8 cellular contexts compared by ENCODE assay signal in genomic region chr17:50169121-50169764, GRCh38. TPM values are rescaled to one million over a fixed set of nuclear protein-coding genes. Genes with fewer than 3 reads are reported as not detected.
A peak's percentile ranks its signal among the peaks of the same experiment; 100 is the strongest.
DNase-seq lines count a peak whose midpoint lies in the region; ATAC-seq and TF ChIP-seq lines count a peak whose summit lies in the region.

No MANE protein-coding gene starts in this region.

- no peaks in the 10 kb centered on the region for H3K79me2 ChIP-seq in PC-9 (ENCODE audit: low read depth)

- peak; percentile 96 for TF ChIP-seq CTCF in PC-9 (conservative IDR thresholded peaks at IDR 0.05)
- TF ChIP-seq CTCF in foreskin keratinocyte (conservative IDR thresholded peaks at IDR 0.05) = peak; percentile 98
- peak; percentile 33 for TF ChIP-seq CTCF in psoas muscle (IDR thresholded peaks at IDR 0.05)

- H4K20me1 ChIP-seq in PC-9 (ENCODE audit: insufficient read depth) = no peaks in the 10 kb centered on the region

- H3K36me3 ChIP-seq in PC-9 (ENCODE audit: low read depth) (no peaks in the 10 kb centered on the region), psoas muscle (ENCODE audit: insufficient read depth in 1 of 2, low read depth in 1 of 2) (peaks cover 0 to 53% of the 10 kb centered on the region in 2 donors)

- H3K27me3 ChIP-seq in PC-9 (ENCODE audit: insufficient read depth, low read depth) = no peaks in the 10 kb centered on the region
- no peaks in the 10 kb centered on the region for H3K27me3 ChIP-seq in foreskin keratinocyte
- H3K27me3 ChIP-seq in psoas muscle (ENCODE audit: insufficient read depth in 3 of 3, low read length in 2 of 3) = no peaks in the 10 kb centered on the region

- H3K9me3 ChIP-seq in PC-9 (ENCODE audit: insufficient read depth, low read depth) (no peaks in the 10 kb centered on the region), psoas muscle (no peaks in the 10 kb centered on the region)

- H3K4me1 Mint-ChIP-seq in activated T-helper 17 cell treated with anti-CD3 and anti-CD28 coated beads, Interleukin-2, amount 50 U/mL, for 72 hours = peaks cover 16% of the 10 kb centered on the region

- peak; percentile 67 for ATAC-seq in activated T-helper 17 cell treated with anti-CD3 and anti-CD28 coated beads, Interleukin-2, amount 50 U/mL, for 72 hours (replicated peaks)
- ATAC-seq in foreskin keratinocyte (peak; percentile 23), psoas muscle (peak in 2 of 4 donors; percentile 10), HG02884 (IDR thresholded peaks at IDR 0.05; ENCODE audit: unreplicated experiment) (no peak)

- no peaks in the 10 kb centered on the region for H3K27me3 Mint-ChIP-seq in activated T-helper 17 cell treated with anti-CD3 and anti-CD28 coated beads, Interleukin-2, amount 50 U/mL, for 72 hours

- no TSS peak for BruUV-seq in PC-9 (replicated peaks; lab: Mats Ljungman, UMichigan)

- H3K4me3 ChIP-seq in PC-9 (no peak overlapping the region), psoas muscle (peak overlapping the region; percentile 71)

- no peaks in the 10 kb centered on the region for H3K36me3 Mint-ChIP-seq in activated T-helper 17 cell treated with anti-CD3 and anti-CD28 coated beads, Interleukin-2, amount 50 U/mL, for 72 hours (ENCODE audit: low read depth)

- CTCF ChIA-PET in PC-9 (lab: Charles Lee) = interaction anchor here (0.6 to 1.6 kb wide), 12 partner anchors 9 to 466 kb away, joined by 3 to 18 read pairs (median 5); partner anchors contain the start of genes ACSF2 and TMEM92

- H3K27ac ChIP-seq in PC-9 (peak overlapping the region; percentile 28; the same call in 1 of the 2 replicates), foreskin keratinocyte (no peak overlapping the region), psoas muscle (peak overlapping the region; percentile 80)

- intact Hi-C loops in PC-9 (cut with micrococcal nuclease; ENCODE audit: unreplicated experiment) = loop anchor here (1.0 kb wide), 2 partner anchors 29 to 128 kb away; no protein-coding TSS in a partner anchor
- intact Hi-C loops in psoas muscle (cut with DNase I) = loop anchor here (5.0 kb wide), 2 partner anchors 37 to 72 kb away; partner anchors contain the start of genes SAMD14 (in 2 of the 2) and PDK2 (in 1 of the 2)

- peaks cover 22% of the 10 kb centered on the region for H3K4me1 ChIP-seq in PC-9 (replicated peaks; ENCODE audit: insufficient read depth)
- no peaks in the 10 kb centered on the region for H3K4me1 ChIP-seq in foreskin keratinocyte
- peaks cover 64% of the 10 kb centered on the region for H3K4me1 ChIP-seq in psoas muscle

- POLR2A ChIA-PET in PC-9 (lab: Charles Lee; ENCODE audit: unreplicated experiment) = no interaction called here

- no peaks in the 10 kb centered on the region for H3K9me3 Mint-ChIP-seq in activated T-helper 17 cell treated with anti-CD3 and anti-CD28 coated beads, Interleukin-2, amount 50 U/mL, for 72 hours

- DNase-seq in COLO668 (lab: John Stamatoyannopoulos, UW; ENCODE audit: unreplicated experiment) (peak; percentile 4), HT-29 (ENCODE audit: low spot score) (peak; percentile 76), PC-9 (peak; percentile 54 to 69), foreskin keratinocyte (peak; percentile 37 to 64), psoas muscle (peak; percentile 41 to 71), cortex of kidney (lab: John Stamatoyannopoulos, UW) (no peak)

- H2AFZ ChIP-seq in PC-9 = no peak overlapping the region

- H3K9me2 ChIP-seq in PC-9 (ENCODE audit: insufficient read depth) = no peaks in the 10 kb centered on the region

- H3K4me3 Mint-ChIP-seq in activated T-helper 17 cell treated with anti-CD3 and anti-CD28 coated beads, Interleukin-2, amount 50 U/mL, for 72 hours = peak overlapping the region; percentile 69

- peak overlapping the region; percentile 73 for H3K27ac Mint-ChIP-seq in activated T-helper 17 cell treated with anti-CD3 and anti-CD28 coated beads, Interleukin-2, amount 50 U/mL, for 72 hours

- H3K4me2 ChIP-seq in PC-9 = 0 out of 2 replicates have a peak overlapping the region, but pooled peaks have one; percentile 9

- H3F3A ChIP-seq in PC-9 (ENCODE audit: insufficient read depth, low read depth) = peaks cover 15% of the 10 kb centered on the region; the same call in 1 of the 2 replicates

- WGBS in psoas muscle, 3 donors = 27 to 40% (median 29%) methylated on average over 14 of the region's 14 CpGs

RNA-seq across cellular contexts. Expression of gene SGCA, which starts 3.4 kb away (rescaled TPM):
- total RNA-seq in HT-29 (2014; rRNA removed; shearing (Covaris generic)) = not detected in 2 replicates
- total RNA-seq in PC-9 (2021) (not detected in 2 replicates), foreskin keratinocyte (not detected in 2 replicates), psoas muscle (100 to 1,000 TPM; 245 to 291 (median 266) TPM)
- total RNA-seq in activated T-helper 17 cell treated with anti-CD3 and anti-CD28 coated beads, Interleukin-2, amount 50 U/mL, for 72 hours = not detected
- polyA plus RNA-seq in foreskin keratinocyte (not detected in 2 replicates), psoas muscle (100 to 1,000 TPM; 120 to 254 (median 151) TPM)

RNA-seq across cellular contexts. Expression of gene PPP1R9B, which starts 18.8 kb away (rescaled TPM):
- total RNA-seq in HT-29 (2014; rRNA removed; shearing (Covaris generic)) = 38.7 and 54.6 TPM in 2 replicates
- total RNA-seq in PC-9 (2021) = 34.0 and 35.8 TPM in 2 replicates
- 10 to 100 TPM; 73.6 to 89.2 TPM for total RNA-seq in activated T-helper 17 cell treated with anti-CD3 and anti-CD28 coated beads, Interleukin-2, amount 50 U/mL, for 72 hours
- total RNA-seq in foreskin keratinocyte = 32.9 and 36.0 TPM in 2 replicates
- 21.2 and 21.5 TPM in 2 replicates for polyA plus RNA-seq in foreskin keratinocyte
- 10 to 100 TPM; 15.1 to 26.5 (median 18.4) TPM for total RNA-seq in psoas muscle
- 10 to 100 TPM in 2 of 3 donors, 1 to 10 TPM in 1; 7.0 to 11.3 (median 11.0) TPM for polyA plus RNA-seq in psoas muscle

RNA-seq across cellular contexts. Expression of gene COL1A1, which starts 32.2 kb away (rescaled TPM):
- 0.38 and 0.83 TPM in 2 replicates for total RNA-seq in HT-29 (2014; rRNA removed; shearing (Covaris generic))
- 20.7 and 29.5 TPM in 2 replicates for total RNA-seq in PC-9 (2021)
- 1 to 10 TPM in 1 of 2 donors, under 1 TPM in 1; 0.37 to 1.9 TPM for total RNA-seq in activated T-helper 17 cell treated with anti-CD3 and anti-CD28 coated beads, Interleukin-2, amount 50 U/mL, for 72 hours
- 3.5 and 4.7 TPM in 2 replicates for total RNA-seq in foreskin keratinocyte
- 2.2 and 2.7 TPM in 2 replicates for polyA plus RNA-seq in foreskin keratinocyte
- total RNA-seq in psoas muscle = 10 to 100 TPM; 10.2 to 46.6 (median 18.7) TPM
- 1 to 10 TPM; 2.3 to 5.4 (median 3.3) TPM for polyA plus RNA-seq in psoas muscle

RNA-seq across cellular contexts. Expression of gene SAMD14, which starts 39.3 kb away (rescaled TPM):
- 1.9 and 3.4 TPM in 2 replicates for total RNA-seq in HT-29 (2014; rRNA removed; shearing (Covaris generic))
- total RNA-seq in PC-9 (2021) (0.17 and 0.73 TPM in 2 replicates), foreskin keratinocyte (0.99 and 2.4 TPM in 2 replicates), psoas muscle (1 to 10 TPM in 3 of 4 donors, under 1 TPM in 1; 0.55 to 2.7 (median 1.3) TPM)
- 1 to 10 TPM in 1 of 2 donors, under 1 TPM in 1; 0.84 to 6.9 TPM for total RNA-seq in activated T-helper 17 cell treated with anti-CD3 and anti-CD28 coated beads, Interleukin-2, amount 50 U/mL, for 72 hours
- polyA plus RNA-seq in foreskin keratinocyte (1.4 and 2.4 TPM in 2 replicates), psoas muscle (1 to 10 TPM in 1 of 3 donors, under 1 TPM in 2; 0.64 to 1.3 (median 0.98) TPM)

Comparison
In these comparisons a context has a peak if more than half of its experiments do, and no peak if none do; other contexts are left out.
1. CTCF ChIP-seq: peak in every context shown above with its lines; median percentile 98 in foreskin keratinocyte; 96 in PC-9; 33 in psoas muscle.
2. RNA of gene SGCA, which starts 3.4 kb away (total RNA-seq): 245 to 291 TPM in psoas muscle; not detected in PC-9, not detected in activated T-helper 17 cell treated with anti-CD3 and anti-CD28 coated beads, Interleukin-2, amount 50 U/mL, for 72 hours, not detected in HT-29 and not detected in foreskin keratinocyte; every median in the first group is over 100 times any median in the second.